ENCODE assay signal across 7 cellular contexts in genomic region chr2:78237704-78238103, GRCh38.
"Had no signal": no experiment of that assay in that cellular context is flagged by ENCODE, and none has a peak within 500 bp of the region (broad histone marks: within the 10 kb centered on the region; RNA-seq: fewer than 3 reads in every experiment).

No MANE protein-coding gene starts in this region.

- H3K9ac ChIP-seq: KMS-11 had no signal

- FAIRE-seq: HTR-8/SVneo, K562 had no signal

- H3K4me2 ChIP-seq: KMS-11 had no signal

- ATAC-seq: K562 had no signal

- H3K27ac ChIP-seq: HL-60, KMS-11 had no signal

- H3K4me3 ChIP-seq: K562 had no signal

- DNase-seq: IMR-90, KBM-7, KG1 had no signal
